38 cellular contexts compared by ENCODE assay signal in the genomic region with DNA sequence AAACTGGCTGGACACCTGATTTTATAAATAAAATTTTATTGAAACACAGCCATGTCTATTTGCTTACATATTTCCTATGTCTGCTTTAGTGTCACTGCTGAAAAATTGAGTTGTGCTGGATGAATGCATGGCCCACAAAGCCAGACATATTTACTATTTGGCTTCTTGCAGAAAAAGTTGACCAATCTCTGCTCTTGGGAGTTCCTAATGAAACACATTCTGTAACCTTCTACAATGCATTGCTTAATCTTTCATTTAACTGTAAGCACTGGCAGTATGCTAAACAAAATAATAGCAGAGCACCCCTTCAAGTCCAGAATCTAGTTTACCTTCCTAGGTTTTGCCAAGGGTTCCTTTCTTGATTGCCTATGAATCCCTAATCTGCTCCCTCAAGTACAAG. TPM values are rescaled to one million over a fixed set of nuclear protein-coding genes. Genes with fewer than 3 reads are reported as not detected.
"Had no signal": no experiment of that assay in that cellular context is flagged by ENCODE, and none has a peak within 500 bp of the region (broad histone marks: within the 10 kb centered on the region; RNA-seq: fewer than 3 reads in every experiment).

No MANE protein-coding gene starts in this region.

- H3K4me1 ChIP-seq: body of pancreas, breast epithelium had no signal

- H3K4me3 ChIP-seq: body of pancreas, breast epithelium had no signal

- ATAC-seq: activated CD8-positive, alpha-beta T cell treated with anti-CD3 and anti-CD28 coated beads for 36 hours; activated T-cell treated with anti-CD3 and anti-CD28 coated beads, Interleukin-2, amount 50 U/mL, for 72 hours; activated T-helper 17 cell treated with anti-CD3 and anti-CD28 coated beads, Interleukin-2, amount 50 U/mL, for 72 hours; body of pancreas; Panc1; SK-N-SH treated with all-trans-retinoic acid at 6 μM for 48 hours had no signal

- FAIRE-seq: astrocyte had no signal

- H3K27me3 ChIP-seq: body of pancreas, breast epithelium had no signal

- DNase-seq: activated B cell treated with CpG ODN at 0.5 μM for 24 hours; activated CD4-positive, alpha-beta T cell treated with anti-CD3 and anti-CD28 coated beads, Interleukin-2, amount 10 ng/mL, durations not matched to agents 24 days and 14 days; activated CD4-positive, alpha-beta T cell treated with anti-CD3 and anti-CD28 coated beads, Interleukin-2, amount 50 U/mL, for 4 hours; activated CD4-positive, CD25-positive, alpha-beta regulatory T cell treated with anti-CD3 and anti-CD28 coated beads, Interleukin-2, amount 50 U/mL, for 72 hours; activated CD8-positive, alpha-beta T cell treated with anti-CD3 and anti-CD28 coated beads for 36 hours; activated effector memory CD4-positive, alpha-beta T cell treated with anti-CD3 and anti-CD28 coated beads, Interleukin-2, amount 50 U/mL, for 16 hours; activated naive CD4-positive, alpha-beta T cell; activated naive CD4-positive, alpha-beta T cell treated with anti-CD3 and anti-CD28 coated beads, Interleukin-2, amount 50 U/mL, for 16 hours; activated naive CD8-positive, alpha-beta T cell treated with anti-CD3 and anti-CD28 coated beads for 36 hours; activated T-cell treated with anti-CD3 and anti-CD28 coated beads, Interleukin-2, amount 50 U/mL, for 1 hour; activated T-cell treated with anti-CD3 and anti-CD28 coated beads, Interleukin-2, amount 50 U/mL, for 72 hours; amygdala; body of pancreas; Karpas-422; KBM-7; MV-4-11; NCI-H1092; NCI-H1436 treated with DMSO at 0.1 percent for 48 hours; NCI-H1694 treated with DMSO at 0.1 percent for 48 hours; NCI-H2029; NCI-H345; NCI-H524 treated with DMSO at 0.1 percent for 48 hours; SIG-M5; T-helper 1 cell; T-helper 2 cell; T-helper 9 cell had no signal

- H3K27ac ChIP-seq: body of pancreas, breast epithelium, VCaP had no signal

- H3K36me3 ChIP-seq: breast epithelium had no signal

RNA-seq across cellular contexts. Expression of gene SERPINB7, which starts 17.7 kb away (rescaled TPM):
- total RNA-seq: activated B cell treated with CpG ODN at 0.5 μM for 24 hours; activated CD4-positive, alpha-beta T cell treated with anti-CD3 and anti-CD28 coated beads, Interleukin-2, amount 10 ng/mL, durations not matched to agents 24 days and 14 days; activated CD8-positive, alpha-beta memory T cell treated with anti-CD3 and anti-CD28 coated beads for 36 hours; activated CD8-positive, alpha-beta T cell treated with anti-CD3 and anti-CD28 coated beads for 36 hours; activated naive CD8-positive, alpha-beta T cell treated with anti-CD3 and anti-CD28 coated beads for 36 hours; activated T-cell treated with anti-CD3 and anti-CD28 coated beads, Interleukin-2, amount 50 U/mL, for 72 hours; activated T-helper 17 cell treated with anti-CD3 and anti-CD28 coated beads, Interleukin-2, amount 50 U/mL, for 72 hours; body of pancreas; breast epithelium; cardiac septum had no signal

RNA-seq across cellular contexts. Expression of gene SERPINB11, which starts 54.8 kb away (rescaled TPM):
- total RNA-seq: activated B cell treated with CpG ODN at 0.5 μM for 24 hours; activated CD4-positive, alpha-beta T cell treated with anti-CD3 and anti-CD28 coated beads, Interleukin-2, amount 10 ng/mL, durations not matched to agents 24 days and 14 days; activated CD8-positive, alpha-beta memory T cell treated with anti-CD3 and anti-CD28 coated beads for 36 hours; activated CD8-positive, alpha-beta T cell treated with anti-CD3 and anti-CD28 coated beads for 36 hours; activated naive CD8-positive, alpha-beta T cell treated with anti-CD3 and anti-CD28 coated beads for 36 hours; activated T-cell treated with anti-CD3 and anti-CD28 coated beads, Interleukin-2, amount 50 U/mL, for 72 hours; activated T-helper 17 cell treated with anti-CD3 and anti-CD28 coated beads, Interleukin-2, amount 50 U/mL, for 72 hours; astrocyte; body of pancreas; breast epithelium; cardiac septum; MCF 10A; RPMI7951; SK-MEL-5 had no signal
- polyA plus RNA-seq: adipose tissue had no signal
